ENCODE assay signal across 8 cellular contexts in genomic region chr22:28679611-28680287, GRCh38. TPM values are rescaled to one million over a fixed set of nuclear protein-coding genes. Genes with fewer than 3 reads are reported as not detected.
A peak's percentile ranks its signal among the peaks of the same experiment; 100 is the strongest.
DNase-seq lines count a peak whose midpoint lies in the region; ATAC-seq, FAIRE-seq and TF ChIP-seq lines count a peak whose summit lies in the region.
"Not testable (repeated sequence)": the region's sequence is repeated elsewhere in the genome, so short reads cannot be mapped to it uniquely, and the experiment has no call there.

TTC28 (minus strand) TSS chr22:28679840; CDS start chr22:28679723, 117 bp downstream.

- 5% methylated on average over 10 of the region's 101 CpGs for WGBS in HepG2 (ENCODE audit: low lambda C conversion rate)
- WGBS in aorta, 2 donors, result 2 to 7% methylated on average over 63 to 101 of the region's 101 CpGs

- not testable (repeated sequence) for H3K9me3 Mint-ChIP-seq in activated naive CD8-positive, alpha-beta T cell treated with anti-CD3 and anti-CD28 coated beads, Interleukin-2, amount 10 ng/mL, durations not matched to agents 7 days and 5 days

- not testable (repeated sequence) for ATAC-seq in activated naive CD8-positive, alpha-beta T cell treated with anti-CD3 and anti-CD28 coated beads, Interleukin-2, amount 10 ng/mL, durations not matched to agents 7 days and 5 days (ENCODE audit: low read depth); HepG2; aorta (ENCODE audit: low FRiP score)

- CTCF ChIA-PET in HepG2 (lab: Yijun Ruan, JAX; ENCODE audit: low intra/inter-chr PET ratio, low total read pairs), result not testable (repeated sequence)

- peaks cover 23% of the 10 kb centered on the region for H3K4me1 ChIP-seq in HepG2 (ENCODE audit: insufficient read depth, low read length)
- H3K4me1 ChIP-seq in rectal smooth muscle tissue (ENCODE audit: control insufficient read depth, insufficient read depth, low read length); aorta (ENCODE audit: control insufficient read depth in 1 of 2, insufficient read depth in 2 of 2, low read length in 2 of 2): not testable (repeated sequence)

- in situ Hi-C loops in HepG2 (cut with HindIII; ENCODE audit: extremely low pct_ligation_motif_present, low pct_unique_long_range_greater_than_20kb), result not testable (repeated sequence)

- BruUV-seq in HepG2 (replicated peaks; lab: Mats Ljungman, UMichigan), result not testable (repeated sequence)

- not testable (repeated sequence) for H3K4me1 Mint-ChIP-seq in activated naive CD8-positive, alpha-beta T cell treated with anti-CD3 and anti-CD28 coated beads, Interleukin-2, amount 10 ng/mL, durations not matched to agents 7 days and 5 days

- peak in 1 of 2 experiments; percentile 90; a peak in 2 of 4 replicates for TF ChIP-seq EP300 in HepG2 (IDR thresholded peaks at IDR 0.05; ENCODE audit: low read depth in 2 of 2, low read length in 2 of 2)
- TF ChIP-seq EP300 in HepG2 (CRISPR knock-in tag; IDR thresholded peaks at IDR 0.05; ENCODE audit: borderline replicate concordance), result not testable (repeated sequence)

- not testable (repeated sequence) for H3K36me3 Mint-ChIP-seq in activated naive CD8-positive, alpha-beta T cell treated with anti-CD3 and anti-CD28 coated beads, Interleukin-2, amount 10 ng/mL, durations not matched to agents 7 days and 5 days

- not testable (repeated sequence) for H3K9me3 ChIP-seq in HepG2 (ENCODE audit: low read length); aorta (ENCODE audit: control insufficient read depth, low read length)

- H3K27me3 Mint-ChIP-seq in activated naive CD8-positive, alpha-beta T cell treated with anti-CD3 and anti-CD28 coated beads, Interleukin-2, amount 10 ng/mL, durations not matched to agents 7 days and 5 days, result peaks cover 84% of the 10 kb centered on the region

- H3K4me3 Mint-ChIP-seq in activated naive CD8-positive, alpha-beta T cell treated with anti-CD3 and anti-CD28 coated beads, Interleukin-2, amount 10 ng/mL, durations not matched to agents 7 days and 5 days, result peak within 1 kb of the TSS; percentile 79

- H3K36me3 ChIP-seq in HepG2 (replicated peaks in 1 of 2; ENCODE audit: control insufficient read depth in 1 of 2, insufficient read depth in 2 of 2, low read length in 2 of 2); rectal smooth muscle tissue (ENCODE audit: control insufficient read depth, insufficient read depth, low read length); aorta (ENCODE audit: control insufficient read depth in 1 of 2, insufficient read depth in 2 of 2, low read length in 1 of 2): not testable (repeated sequence)

- peaks cover 23% of the 10 kb centered on the region for H3K79me2 ChIP-seq in HepG2 (ENCODE audit: insufficient read depth, low read length)

- H3K4me2 ChIP-seq in HepG2 (ENCODE audit: low read depth, low read length), result peak within 1 kb of the TSS; percentile 82

- TF ChIP-seq RAD21 in HepG2 (CRISPR knock-in tag; IDR thresholded peaks at IDR 0.05), result peak; percentile 24; the same call in 1 of the 2 replicates

- not testable (repeated sequence) for H3K27me3 ChIP-seq in HepG2 (ENCODE audit: control insufficient read depth in 1 of 2, insufficient read depth in 2 of 2, low read length in 2 of 2); rectal smooth muscle tissue (ENCODE audit: control insufficient read depth, insufficient read depth, low read length); aorta (ENCODE audit: control insufficient read depth in 1 of 2, insufficient read depth in 2 of 2, low read length in 1 of 2)

- peak within 1 kb of the TSS; percentile 71 for H3K27ac ChIP-seq in HepG2 (ENCODE audit: extremely low read length, insufficient read depth, low read length)
- H3K27ac ChIP-seq in rectal smooth muscle tissue (ENCODE audit: low read depth, low read length), result peak within 1 kb of the TSS; percentile 40
- H3K27ac ChIP-seq in aorta (ENCODE audit: low read depth in 1 of 2, low read length in 2 of 2), result peak within 1 kb of the TSS in 1 of 2 donors; percentile 5

- not testable (repeated sequence) for H4K20me1 ChIP-seq in HepG2 (ENCODE audit: insufficient read depth, low read length)

- TF ChIP-seq CTCF in HepG2 (CRISPR knock-in tag; IDR thresholded peaks at IDR 0.05), result 0 out of 2 replicates have a peak, but pooled peaks have one; percentile 20

- intact Hi-C loops in HepG2 (cut with micrococcal nuclease; ENCODE audit: unreplicated experiment); aorta (cut with DNase I): not testable (repeated sequence)

- H3K4me3 ChIP-seq in GM08714 (ENCODE audit: low read length), result peak within 1 kb of the TSS; percentile 51
- H3K4me3 ChIP-seq in HepG2 (replicated peaks in 1 of 3; ENCODE audit: insufficient read depth in 1 of 3, low read depth in 2 of 3, low read length in 3 of 3), result peak within 1 kb of the TSS; percentile 76 to 84 (median 84)
- H3K4me3 ChIP-seq in rectal smooth muscle tissue (ENCODE audit: low read length), result peak within 1 kb of the TSS; percentile 78
- peak within 1 kb of the TSS; percentile 62 to 87 for H3K4me3 ChIP-seq in aorta (ENCODE audit: low read length in 2 of 2)

- POLR2A ChIA-PET in activated naive CD8-positive, alpha-beta T cell treated with anti-CD3 and anti-CD28 coated beads, Interleukin-2, amount 10 ng/mL, durations not matched to agents 7 days and 5 days (lab: Charles Lee), result not testable (repeated sequence)
- POLR2A ChIA-PET in HepG2 (lab: Yijun Ruan, JAX), result interaction anchor here (0.8 to 2.1 kb wide), 11 partner anchors 17 to 139 kb away, joined by 3 to 12 read pairs (median 4); partner anchors contain the start of genes CHEK2, HSCB and XBP1

- FAIRE-seq in HepG2 (lab: Jason Lieb, UNC), result not testable (repeated sequence)

- H2AFZ ChIP-seq in HepG2 (ENCODE audit: low read length), result peak within 1 kb of the TSS; percentile 27

- H3K9ac ChIP-seq in HepG2 (ENCODE audit: insufficient read depth, low read depth, low read length), result peak within 1 kb of the TSS; percentile 83
- peak within 1 kb of the TSS; percentile 30 for H3K9ac ChIP-seq in rectal smooth muscle tissue (ENCODE audit: low read length)

- peak in 1 of 2 experiments; percentile 51; a peak in 2 of 4 replicates for TF ChIP-seq POLR2A in HepG2 (IDR thresholded peaks at IDR 0.05; ENCODE audit: insufficient read depth in 1 of 2, low read depth in 2 of 2, low read length in 2 of 2)

- DNase-seq in NCI-H1105 treated with DMSO at 0.1 percent for 48 hours (lab: John Stamatoyannopoulos, UW) (peak; percentile 55), SK-N-DZ (ENCODE audit: low spot score) (peak; percentile 82), fibroblast of gingiva (ENCODE audit: low read depth) (peak; percentile 82), HepG2 (ENCODE audit: low spot score) (peak; percentile 55), aorta (peak; percentile 88 to 94)
- DNase-seq in activated naive CD8-positive, alpha-beta T cell treated with anti-CD3 and anti-CD28 coated beads, Interleukin-2, amount 10 ng/mL, durations not matched to agents 7 days and 5 days, result peak; percentile 46

- H3K27ac Mint-ChIP-seq in activated naive CD8-positive, alpha-beta T cell treated with anti-CD3 and anti-CD28 coated beads, Interleukin-2, amount 10 ng/mL, durations not matched to agents 7 days and 5 days, result not testable (repeated sequence)

TF ChIP-seq in HepG2, 621 proteins besides CTCF, POLR2A, EP300 and RAD21 (continues in another document):
- TF ChIP-seq MED13 (CRISPR knock-in tag; IDR thresholded peaks at IDR 0.05) (peak; percentile 51; the same call in 1 of the 2 replicates), NR0B2 (CRISPR knock-in tag; IDR thresholded peaks at IDR 0.05) (peak; percentile 90)

RNA-seq across cellular contexts. Expression of gene TTC28, which starts in this region (rescaled TPM):
- polyA plus RNA-seq in SK-N-DZ (2014; cell fraction: cytosol; rRNA removed), result 3.9 and 15.1 TPM in 2 replicates
- 11.4 and 19.3 TPM in 2 replicates for polyA plus RNA-seq in SK-N-DZ (2014; cell fraction: nucleus; rRNA removed)
- under 1 TPM; 0.71 to 0.97 TPM for total RNA-seq in activated naive CD8-positive, alpha-beta T cell treated with anti-CD3 and anti-CD28 coated beads, Interleukin-2, amount 10 ng/mL, durations not matched to agents 7 days and 5 days
- total RNA-seq in HepG2 (2016; rRNA removed; fragmentation: Illumina TruSeq; extraction: Trizol) (13.1 and 16.4 TPM in 2 replicates), aorta (10 to 100 TPM; 44.1 to 74.9 TPM)
- 31.5 and 32.2 TPM in 2 replicates for total RNA-seq in HepG2 (2016; cell fraction: cytosol; rRNA removed; fragmentation: Illumina TruSeq; extraction: Trizol; ENCODE audit: low read depth)
- 11.7 and 12.7 TPM in 2 replicates for total RNA-seq in HepG2 (2016; cell fraction: insoluble cytoplasmic fraction; rRNA removed; fragmentation: Illumina TruSeq; extraction: Trizol)
- 7.8 and 12.4 TPM in 2 replicates for total RNA-seq in HepG2 (2016; cell fraction: membrane; rRNA removed; fragmentation: Illumina TruSeq; extraction: Trizol)
- total RNA-seq in HepG2 (2016; cell fraction: nucleus; rRNA removed; fragmentation: Illumina TruSeq; extraction: Trizol), result 34.8 and 47.8 TPM in 2 replicates
- polyA plus RNA-seq in HepG2 (2011; rRNA removed) (4.2 and 4.5 TPM in 2 replicates), aorta (1 to 10 TPM; 3.1 to 8.1 TPM)
- polyA plus RNA-seq in HepG2 (2011; cell fraction: cytosol; rRNA removed), result 2.2 and 2.7 TPM in 2 replicates
- 20.3 and 20.6 TPM in 2 replicates for polyA plus RNA-seq in HepG2 (2011; cell fraction: nucleus; rRNA removed)
- 7.4 and 7.5 TPM in 2 replicates for polyA plus RNA-seq in HepG2 (2012)
- polyA plus RNA-seq in HepG2 (2016; cell fraction: cytosol; fragmentation: Illumina TruSeq; extraction: Trizol; ENCODE audit: low read depth), result 0.33 and 0.67 TPM in 2 replicates
- 4.1 and 4.8 TPM in 2 replicates for polyA plus RNA-seq in HepG2 (2016; cell fraction: insoluble cytoplasmic fraction; fragmentation: Illumina TruSeq; extraction: Trizol; ENCODE audit: low read depth)
- 0.81 and 0.99 TPM in 2 replicates for polyA plus RNA-seq in HepG2 (2016; cell fraction: membrane; fragmentation: Illumina TruSeq; extraction: Trizol; ENCODE audit: low read depth)
- 8.8 and 13.0 TPM in 2 replicates for polyA plus RNA-seq in HepG2 (2016; cell fraction: nucleus; fragmentation: Illumina TruSeq; extraction: Trizol; ENCODE audit: insufficient read depth, low read depth)
- polyA minus RNA-seq in HepG2 (2011; rRNA and poly(A)+ RNA removed; ENCODE audit: low replicate concordance), result 18.9 and 19.2 TPM in 2 replicates
- polyA minus RNA-seq in HepG2 (2011; cell fraction: cytosol; rRNA and poly(A)+ RNA removed), result 6.9 and 9.4 TPM in 2 replicates
- polyA minus RNA-seq in HepG2 (2011; cell fraction: nucleus; rRNA and poly(A)+ RNA removed), result 77.6 and 87.9 TPM in 2 replicates

Comparison
In these comparisons a context has a peak if more than half of its experiments do, and no peak if none do; other contexts are left out.
1. Peak in DNase-seq in activated naive CD8-positive, alpha-beta T cell treated with anti-CD3 and anti-CD28 coated beads, Interleukin-2, amount 10 ng/mL, durations not matched to agents 7 days and 5 days; RNA of the gene not detected or under 1 TPM.